Comparison of ENCODE assay signal across 16 cellular contexts in genomic region chr11:11422291-11423128, GRCh38.
DNase-seq lines count a peak whose midpoint lies in the region; ATAC-seq and TF ChIP-seq lines count a peak whose summit lies in the region.
"Had no signal": no experiment of that assay in that cellular context is flagged by ENCODE, and none has a peak within 500 bp of the region (broad histone marks: within the 10 kb centered on the region; RNA-seq: fewer than 3 reads in every experiment).

No MANE protein-coding gene starts in this region.

- H3K4me3 Mint-ChIP-seq in activated CD4-positive, alpha-beta T cell treated with anti-CD3 and anti-CD28 coated beads for 36 hours, result no peak overlapping the region
- H3K4me3 Mint-ChIP-seq: activated CD8-positive, alpha-beta memory T cell treated with anti-CD3 and anti-CD28 coated beads, Interleukin-2, amount 10 ng/mL, durations not matched to agents 7 days and 5 days; mesothelial cell of epicardium had no signal

- no peaks in the 10 kb centered on the region for H3K9me3 Mint-ChIP-seq in activated CD4-positive, alpha-beta T cell treated with anti-CD3 and anti-CD28 coated beads for 36 hours (ENCODE audit: low read depth)
- H3K9me3 Mint-ChIP-seq: mesothelial cell of epicardium had no signal

- 88 to 93% methylated on average over 5 of the region's 5 CpGs for WGBS in GM23248 (ENCODE audit: low coverage in 1 of 2, low lambda C conversion rate in 2 of 2, missing lambda C conversion rate in 2 of 2), 2 experiments

- TF ChIP-seq POLR2A in GM18505 (IDR thresholded peaks at IDR 0.05; ENCODE audit: borderline replicate concordance, extremely low read depth, insufficient read depth, insufficient read length), result no peak

- H3K79me2 ChIP-seq in GM23248 (ENCODE audit: insufficient read depth), result no peaks in the 10 kb centered on the region

- in situ Hi-C loops in GM23248 (cut with MboI), result no loop called here

- CTCF ChIA-PET in activated CD4-positive, alpha-beta T cell treated with anti-CD3 and anti-CD28 coated beads for 36 hours (lab: Charles Lee), result no interaction called here

- peaks cover 21% of the 10 kb centered on the region; the same call in 1 of the 2 replicates for H3F3A ChIP-seq in GM23248 (ENCODE audit: insufficient read depth)

- POLR2A ChIA-PET in activated CD4-positive, alpha-beta T cell treated with anti-CD3 and anti-CD28 coated beads for 36 hours (lab: Charles Lee), result no interaction called here

- H3K9me3 ChIP-seq in GM23248 (ENCODE audit: low read depth), result no peaks in the 10 kb centered on the region
- H3K9me3 ChIP-seq in WERI-Rb-1 (ENCODE audit: severe bottlenecking), result no peaks in the 10 kb centered on the region
- H3K9me3 ChIP-seq: neutrophil, Peyer's patch had no signal

- H3K4me1 Mint-ChIP-seq in activated CD4-positive, alpha-beta T cell treated with anti-CD3 and anti-CD28 coated beads for 36 hours, result no peaks in the 10 kb centered on the region
- H3K4me1 Mint-ChIP-seq: activated CD8-positive, alpha-beta memory T cell treated with anti-CD3 and anti-CD28 coated beads, Interleukin-2, amount 10 ng/mL, durations not matched to agents 7 days and 5 days had no signal

- no peaks in the 10 kb centered on the region for H3K9me2 ChIP-seq in GM23248 (ENCODE audit: insufficient read depth)

- H3K4me1 ChIP-seq in GM23248 (ENCODE audit: insufficient read depth), result peaks cover 25% of the 10 kb centered on the region

- H3K4me2 ChIP-seq in GM23248 (ENCODE audit: unreplicated experiment), result no peak overlapping the region

- H4K20me1 ChIP-seq in GM23248 (ENCODE audit: insufficient read depth), result no peaks in the 10 kb centered on the region

- no peak overlapping the region for H3K27ac ChIP-seq in GM23248
- no peak overlapping the region for H3K27ac ChIP-seq in WERI-Rb-1
- H3K27ac ChIP-seq: neutrophil, Peyer's patch had no signal

- no peak overlapping the region for H3K27ac Mint-ChIP-seq in activated CD4-positive, alpha-beta T cell treated with anti-CD3 and anti-CD28 coated beads for 36 hours
- H3K27ac Mint-ChIP-seq: activated CD8-positive, alpha-beta memory T cell treated with anti-CD3 and anti-CD28 coated beads, Interleukin-2, amount 10 ng/mL, durations not matched to agents 7 days and 5 days; mesothelial cell of epicardium had no signal

- H3K36me3 Mint-ChIP-seq in activated CD4-positive, alpha-beta T cell treated with anti-CD3 and anti-CD28 coated beads for 36 hours (ENCODE audit: low read depth), result no peaks in the 10 kb centered on the region
- H3K36me3 Mint-ChIP-seq: activated CD8-positive, alpha-beta memory T cell treated with anti-CD3 and anti-CD28 coated beads, Interleukin-2, amount 10 ng/mL, durations not matched to agents 7 days and 5 days; mesothelial cell of epicardium had no signal

- H3K4me3 ChIP-seq in GM23248, result no peak overlapping the region
- no peak overlapping the region for H3K4me3 ChIP-seq in WERI-Rb-1 (ENCODE audit: low read depth, low read length)
- H3K4me3 ChIP-seq: Peyer's patch had no signal

- no peak overlapping the region for H2AFZ ChIP-seq in GM23248

- H3K27me3 ChIP-seq in GM23248 (replicated peaks; ENCODE audit: insufficient read depth) (no peaks in the 10 kb centered on the region), WERI-Rb-1 (ENCODE audit: insufficient read depth, low read depth, severe bottlenecking) (no peaks in the 10 kb centered on the region)
- H3K27me3 ChIP-seq: Peyer's patch had no signal

- no peak for TF ChIP-seq CTCF in WERI-Rb-1 (IDR thresholded peaks at IDR 0.05; ENCODE audit: low read depth, low read length)

- H3K36me3 ChIP-seq in GM23248 (ENCODE audit: low read depth) (no peaks in the 10 kb centered on the region), WERI-Rb-1 (no peaks in the 10 kb centered on the region)
- H3K36me3 ChIP-seq: neutrophil, Peyer's patch had no signal

- H3K27me3 Mint-ChIP-seq in activated CD4-positive, alpha-beta T cell treated with anti-CD3 and anti-CD28 coated beads for 36 hours, result no peaks in the 10 kb centered on the region

- H3K9ac ChIP-seq in GM23248, result no peak overlapping the region

- peak; percentile 29 for DNase-seq in GM23248
- DNase-seq in NCI-H146 (lab: John Stamatoyannopoulos, UW), result peak; percentile 80
- peak; percentile 32 for DNase-seq in WERI-Rb-1
- no peak for DNase-seq in left lobe of liver (ENCODE audit: low spot score)
- DNase-seq in activated CD4-positive, alpha-beta T cell treated with anti-CD3 and anti-CD28 coated beads for 36 hours, result no peak
- DNase-seq in activated CD4-positive, alpha-beta T cell treated with anti-CD3 and anti-CD28 coated beads, Interleukin-2, amount 50 U/mL, for 48 hours, result no peak
- no peak for DNase-seq in NCI-H446 treated with DMSO at 0.1 percent for 48 hours (lab: John Stamatoyannopoulos, UW)
- DNase-seq: activated CD8-positive, alpha-beta memory T cell treated with anti-CD3 and anti-CD28 coated beads, Interleukin-2, amount 10 ng/mL, durations not matched to agents 7 days and 5 days; anterior cingulate cortex; cortex of kidney; NCI-H510A treated with DMSO at 0.1 percent for 48 hours; Peyer's patch; stimulated activated CD4-positive, alpha-beta T cell treated with anti-CD3 and anti-CD28 coated beads, Interleukin-4, amount 100 ng/mL, for 4 hours had no signal

- ATAC-seq in left lobe of liver, result peak; percentile 73
- no peak for ATAC-seq in activated CD4-positive, alpha-beta T cell treated with anti-CD3 and anti-CD28 coated beads for 36 hours
- no peak for ATAC-seq in GM18505 (IDR thresholded peaks at IDR 0.05; ENCODE audit: unreplicated experiment)
- ATAC-seq: activated CD8-positive, alpha-beta memory T cell treated with anti-CD3 and anti-CD28 coated beads, Interleukin-2, amount 10 ng/mL, durations not matched to agents 7 days and 5 days had no signal

- intact Hi-C loops in activated CD4-positive, alpha-beta T cell treated with anti-CD3 and anti-CD28 coated beads for 36 hours (cut with DNase I, micrococcal nuclease), result no loop called here

Comparison
In these comparisons a context has a peak if more than half of its experiments do, and no peak if none do; other contexts are left out.
1. DNase-seq: peak in GM23248 (single experiment), NCI-H146 (single experiment) and WERI-Rb-1 (single experiment); none in left lobe of liver (single experiment), activated CD4-positive, alpha-beta T cell treated with anti-CD3 and anti-CD28 coated beads for 36 hours (single experiment), activated CD4-positive, alpha-beta T cell treated with anti-CD3 and anti-CD28 coated beads, Interleukin-2, amount 50 U/mL, for 48 hours (0 of 2) and NCI-H446 treated with DMSO at 0.1 percent for 48 hours (single experiment).